In genomic region chr4:144754562-144755410, GRCh38 we compare ENCODE assay signal across 9 cellular contexts.
DNase-seq lines count a peak whose midpoint lies in the region; ATAC-seq, FAIRE-seq and TF ChIP-seq lines count a peak whose summit lies in the region.
"Had no signal": no experiment of that assay in that cellular context is flagged by ENCODE, and none has a peak within 500 bp of the region (broad histone marks: within the 10 kb centered on the region; RNA-seq: fewer than 3 reads in every experiment).

No MANE protein-coding gene starts in this region.

- intact Hi-C loops in pancreas (cut with DNase I) (no loop called here), cardiac septum (cut with DNase I) (no loop called here)

- no peaks in the 10 kb centered on the region for H3K4me1 Mint-ChIP-seq in endothelial cell (ENCODE audit: unreplicated experiment)
- H3K4me1 Mint-ChIP-seq: activated CD4-positive, alpha-beta T cell treated with anti-CD3 and anti-CD28 coated beads for 36 hours had no signal

- no peaks in the 10 kb centered on the region for H3K27me3 Mint-ChIP-seq in endothelial cell (ENCODE audit: unreplicated experiment)
- H3K27me3 Mint-ChIP-seq: activated CD4-positive, alpha-beta T cell treated with anti-CD3 and anti-CD28 coated beads for 36 hours had no signal

- H3K9me3 ChIP-seq in pancreas: no peaks in the 10 kb centered on the region

- ATAC-seq in pancreas (peak; percentile 89 to 96 (median 92)), HG03280 (IDR thresholded peaks at IDR 0.05; ENCODE audit: unreplicated experiment) (no peak), HG03521 (IDR thresholded peaks at IDR 0.05; ENCODE audit: unreplicated experiment) (no peak), HG03439 (IDR thresholded peaks at IDR 0.05; ENCODE audit: unreplicated experiment) (no peak)
- ATAC-seq: activated CD4-positive, alpha-beta T cell treated with anti-CD3 and anti-CD28 coated beads for 36 hours had no signal

- peaks cover 0 to 5% (median 0%) of the 10 kb centered on the region in 3 donors for H3K4me1 ChIP-seq in pancreas

- no peaks in the 10 kb centered on the region for H3K36me3 ChIP-seq in pancreas

- H3K9me3 Mint-ChIP-seq in endothelial cell (ENCODE audit: unreplicated experiment): no peaks in the 10 kb centered on the region

- no peak overlapping the region for H3K27ac Mint-ChIP-seq in endothelial cell (ENCODE audit: unreplicated experiment)
- H3K27ac Mint-ChIP-seq: activated CD4-positive, alpha-beta T cell treated with anti-CD3 and anti-CD28 coated beads for 36 hours had no signal

- no peak overlapping the region for H3K4me3 Mint-ChIP-seq in endothelial cell (ENCODE audit: unreplicated experiment)
- H3K4me3 Mint-ChIP-seq: activated CD4-positive, alpha-beta T cell treated with anti-CD3 and anti-CD28 coated beads for 36 hours had no signal

- TF ChIP-seq CTCF in GM12874 (IDR thresholded peaks at IDR 0.05; ENCODE audit: insufficient read depth, low read depth, low read length) (0 out of 2 replicates have a peak, but pooled peaks have one; percentile 8), endothelial cell (IDR thresholded peaks at IDR 0.05; ENCODE audit: unreplicated experiment) (no peak), pancreas (IDR thresholded peaks at IDR 0.05) (peak in 3 of 4 donors; percentile 13 to 16 (median 14))

- H3K4me3 ChIP-seq in pancreas: no peak overlapping the region

- no peak overlapping the region for H3K27ac ChIP-seq in pancreas

- no peaks in the 10 kb centered on the region for H3K36me3 Mint-ChIP-seq in endothelial cell (ENCODE audit: low read depth, unreplicated experiment)

- no peak for FAIRE-seq in pancreas (lab: Jason Lieb, UNC)

- H3K27me3 ChIP-seq in pancreas: no peaks in the 10 kb centered on the region

- peak; percentile 30 for DNase-seq in NCI-H226
- peak; percentile 7 for DNase-seq in endothelial cell (ENCODE audit: low spot score)
- DNase-seq in pancreas: peak in 2 of 6 donors; percentile 23 to 43
- DNase-seq in cardiac septum (ENCODE audit: low spot score): no peak
- DNase-seq: activated CD4-positive, alpha-beta T cell treated with anti-CD3 and anti-CD28 coated beads for 36 hours had no signal

- WGBS in pancreas, 2 donors: 63 to 69% methylated on average over 3 of the region's 3 CpGs

Comparison
In these comparisons a context has a peak if more than half of its experiments do, and no peak if none do; other contexts are left out.
1. ATAC-seq: peak in pancreas (4 of 4); none in HG03280 (single experiment), HG03521 (single experiment) and HG03439 (single experiment).